Comparison of ENCODE assay signal across 13 cellular contexts in the genomic region with DNA sequence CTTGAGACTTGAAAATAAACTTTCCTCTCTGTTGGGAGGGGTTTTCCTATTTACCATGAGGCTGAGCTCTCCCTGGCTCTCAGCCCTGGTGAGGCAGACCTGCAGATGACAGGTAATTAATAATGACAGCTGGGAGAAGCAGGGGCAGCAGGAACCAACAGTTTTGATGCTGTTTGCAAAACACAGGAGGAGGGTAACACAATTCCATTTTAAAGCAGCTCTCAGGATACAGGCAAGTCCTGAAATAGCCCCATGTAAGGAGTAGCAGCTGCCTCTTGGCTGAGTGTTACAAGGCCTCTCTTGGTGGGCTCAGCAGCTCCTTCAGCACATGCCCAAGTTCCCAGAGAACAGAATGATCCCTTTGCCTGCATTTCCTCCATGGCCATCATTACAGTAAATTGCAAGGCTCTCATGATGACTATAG. TPM values are rescaled to one million over a fixed set of nuclear protein-coding genes. Genes with fewer than 3 reads are reported as not detected.
DNase-seq lines count a peak whose midpoint lies in the region; ATAC-seq and TF ChIP-seq lines count a peak whose summit lies in the region.
"Had no signal": no experiment of that assay in that cellular context is flagged by ENCODE, and none has a peak within 500 bp of the region (broad histone marks: within the 10 kb centered on the region; RNA-seq: fewer than 3 reads in every experiment).

No MANE protein-coding gene starts in this region.

- no peak overlapping the region for H2AFZ ChIP-seq in PC-3 (ENCODE audit: low read length)

- H3K9me2 ChIP-seq in PC-3 (replicated peaks; ENCODE audit: low read length), result no peaks in the 10 kb centered on the region

- no TSS peak for BruUV-seq in PC-3 (replicated peaks; lab: Mats Ljungman, UMichigan)

- H3K27ac Mint-ChIP-seq in mesothelial cell of epicardium (peak overlapping the region; percentile 52), T-helper 17 cell (no peak overlapping the region)

- CTCF ChIA-PET in PC-3 (lab: Charles Lee), result no interaction called here

- H3K4me2 ChIP-seq in PC-3 (ENCODE audit: low read length), result no peak overlapping the region
- H3K4me2 ChIP-seq: A549 had no signal

- H3K27ac ChIP-seq in VCaP, result peak overlapping the region; percentile 87
- no peak overlapping the region for H3K27ac ChIP-seq in upper lobe of right lung
- no peak overlapping the region for H3K27ac ChIP-seq in PC-3 (ENCODE audit: low read length)
- H3K27ac ChIP-seq: A549 had no signal

- no peaks in the 10 kb centered on the region for H3K36me3 ChIP-seq in upper lobe of right lung
- no peaks in the 10 kb centered on the region for H3K36me3 ChIP-seq in PC-3 (ENCODE audit: low read depth, low read length)

- H3K9ac ChIP-seq in PC-3 (ENCODE audit: low read length), result no peak overlapping the region

- peaks cover 48% of the 10 kb centered on the region for H3K4me1 Mint-ChIP-seq in mesothelial cell of epicardium
- no peaks in the 10 kb centered on the region for H3K4me1 Mint-ChIP-seq in T-helper 17 cell

- H3K79me2 ChIP-seq in PC-3 (ENCODE audit: low read length), result peaks cover 15% of the 10 kb centered on the region; the same call in 1 of the 2 replicates

- no peaks in the 10 kb centered on the region for H3K9me3 ChIP-seq in upper lobe of right lung
- no peaks in the 10 kb centered on the region for H3K9me3 ChIP-seq in T-helper 17 cell (ENCODE audit: control insufficient read depth, low read length, poor library complexity, severe bottlenecking)
- H3K9me3 ChIP-seq in PC-3 (ENCODE audit: low read length), result no peaks in the 10 kb centered on the region
- H3K9me3 ChIP-seq: A549, Caco-2 had no signal

- DNase-seq in NCI-H345 (lab: John Stamatoyannopoulos, UW), result peak; percentile 22
- no peak for DNase-seq in NCI-H345 treated with DMSO at 0.1 percent for 48 hours (lab: John Stamatoyannopoulos, UW; ENCODE audit: unreplicated experiment)
- DNase-seq in mesothelial cell of epicardium (ENCODE audit: low spot score in 2 of 2, unreplicated experiment in 2 of 2), result no peak
- DNase-seq in upper lobe of right lung, result no peak
- no peak for DNase-seq in T-helper 17 cell
- no peak for DNase-seq in PC-3
- DNase-seq: Caco-2, midbrain, NCI-H1048, T-helper 2 cell had no signal

- H3K4me3 Mint-ChIP-seq in mesothelial cell of epicardium (no peak overlapping the region), T-helper 17 cell (no peak overlapping the region)

- H3K4me1 ChIP-seq in upper lobe of right lung (peaks cover 8% of the 10 kb centered on the region), PC-3 (ENCODE audit: insufficient read depth, low read length) (no peaks in the 10 kb centered on the region)
- H3K4me1 ChIP-seq: Caco-2 had no signal

- H3K4me3 ChIP-seq in upper lobe of right lung (no peak overlapping the region), PC-3 (ENCODE audit: low read length) (no peak overlapping the region)
- H3K4me3 ChIP-seq: A549 had no signal

- POLR2A ChIA-PET in PC-3 (lab: Charles Lee; ENCODE audit: unreplicated experiment), result no interaction called here

- no peaks in the 10 kb centered on the region for H4K20me1 ChIP-seq in PC-3 (ENCODE audit: low read length)

- H3K27me3 Mint-ChIP-seq in mesothelial cell of epicardium (ENCODE audit: low read depth) (no peaks in the 10 kb centered on the region), T-helper 17 cell (peaks cover 6% of the 10 kb centered on the region)

- ATAC-seq in upper lobe of right lung (peak; percentile 13), T-helper 17 cell (no peak), PC-3 (no peak), GM18858 (IDR thresholded peaks at IDR 0.05; ENCODE audit: unreplicated experiment) (no peak)

- H3K36me3 Mint-ChIP-seq in mesothelial cell of epicardium, result peaks cover 25% of the 10 kb centered on the region
- H3K36me3 Mint-ChIP-seq in T-helper 17 cell (ENCODE audit: low read depth), result no peaks in the 10 kb centered on the region

- intact Hi-C loops in upper lobe of right lung (cut with DNase I) (no loop called here), PC-3 (cut with micrococcal nuclease) (no loop called here)

- peaks cover 9% of the 10 kb centered on the region for H3K9me3 Mint-ChIP-seq in mesothelial cell of epicardium

- no peaks in the 10 kb centered on the region for H3K27me3 ChIP-seq in upper lobe of right lung
- no peaks in the 10 kb centered on the region for H3K27me3 ChIP-seq in PC-3 (ENCODE audit: low read length)

- TF ChIP-seq CTCF in VCaP (conservative IDR thresholded peaks at IDR 0.05) (no peak), mesothelial cell of epicardium (IDR thresholded peaks at IDR 0.05; ENCODE audit: unreplicated experiment) (no peak), upper lobe of right lung (IDR thresholded peaks at IDR 0.05) (no peak), PC-3 (conservative IDR thresholded peaks at IDR 0.05; ENCODE audit: low read depth, low read length) (no peak)

- H3F3A ChIP-seq in PC-3 (ENCODE audit: low read length, unreplicated experiment), result no peaks in the 10 kb centered on the region

RNA-seq across cellular contexts. Expression of gene PARVA, which starts 13.3 kb away (rescaled TPM):
- 77.1 to 78.3 TPM (median 78.2 TPM) in 3 replicates for total RNA-seq in mesothelial cell of epicardium
- total RNA-seq in upper lobe of right lung, result 84.0 TPM
- total RNA-seq in T-helper 17 cell, result 1 to 10 TPM in 1 of 2 donors, under 1 TPM in 1; 0.16 to 1.8 TPM
- total RNA-seq in PC-3 (2014; rRNA removed), result 13.5 and 13.7 TPM in 2 replicates
